In genomic region chr3:69081583-69082262, GRCh38 we compare ENCODE assay signal across 9 cellular contexts. TPM values are rescaled to one million over a fixed set of nuclear protein-coding genes. Genes with fewer than 3 reads are reported as not detected.
A peak's percentile ranks its signal among the peaks of the same experiment; 100 is the strongest.
DNase-seq lines count a peak whose midpoint lies in the region; ATAC-seq lines count a peak whose summit lies in the region.
"Had no signal": no experiment of that assay in that cellular context is flagged by ENCODE, and none has a peak within 500 bp of the region (broad histone marks: within the 10 kb centered on the region; RNA-seq: fewer than 3 reads in every experiment).

No MANE protein-coding gene starts in this region.

- ATAC-seq in HG03432 (IDR thresholded peaks at IDR 0.05; ENCODE audit: unreplicated experiment) (peak; percentile 8), HG03342 (IDR thresholded peaks at IDR 0.05; ENCODE audit: unreplicated experiment) (no peak), GM19455 (IDR thresholded peaks at IDR 0.05; ENCODE audit: unreplicated experiment) (no peak), HG03095 (IDR thresholded peaks at IDR 0.05; ENCODE audit: unreplicated experiment) (no peak)
- peak in 1 of 2 donors; percentile 10 for ATAC-seq in activated T-cell treated with anti-CD3 and anti-CD28 coated beads, Interleukin-2, amount 50 U/mL, for 72 hours (replicated peaks in 1 of 2)

- peaks cover 0 to 7% (median 0%) of the 10 kb centered on the region in 11 experiments; a peak in 2 of 22 replicates for H4K20me1 ChIP-seq in BLaER1 treated with 17β-estradiol and CSF1 and Interleukin-3, amounts not matched to agents 10 nM and 100 nM

- peaks cover 60 to 76% (median 68%) of the 10 kb centered on the region in 10 experiments for H3K4me1 ChIP-seq in BLaER1 treated with 17β-estradiol and CSF1 and Interleukin-3, amounts not matched to agents 10 nM and 100 nM
- H3K4me1 ChIP-seq in muscle layer of duodenum (ENCODE audit: control insufficient read depth in 1 of 2, insufficient read depth in 2 of 2, low read length in 2 of 2): peaks cover 26 to 50% of the 10 kb centered on the region in 2 donors

- H3K27me3 Mint-ChIP-seq in activated T-cell treated with anti-CD3 and anti-CD28 coated beads, Interleukin-2, amount 50 U/mL, for 72 hours (ENCODE audit: low read depth): no peaks in the 10 kb centered on the region

- H3K9me3 Mint-ChIP-seq in activated T-cell treated with anti-CD3 and anti-CD28 coated beads, Interleukin-2, amount 50 U/mL, for 72 hours: no peaks in the 10 kb centered on the region

- DNase-seq in activated T-cell treated with anti-CD3 and anti-CD28 coated beads, Interleukin-2, amount 50 U/mL, for 72 hours: peak; percentile 29 to 39
- no peak for DNase-seq in posterior cingulate gyrus

- H3K9me3 ChIP-seq in BLaER1 treated with 17β-estradiol and CSF1 and Interleukin-3, amounts not matched to agents 10 nM and 100 nM (replicated peaks in 1 of 11): no peaks in the 10 kb centered on the region
- no peaks in the 10 kb centered on the region for H3K9me3 ChIP-seq in muscle layer of duodenum (ENCODE audit: control insufficient read depth in 1 of 2, low read length in 2 of 2)

- H3K27me3 ChIP-seq in BLaER1 treated with 17β-estradiol and CSF1 and Interleukin-3, amounts not matched to agents 10 nM and 100 nM: no peaks in the 10 kb centered on the region
- H3K27me3 ChIP-seq in muscle layer of duodenum (ENCODE audit: low read depth, low read length): no peaks in the 10 kb centered on the region

- peaks cover 66% of the 10 kb centered on the region for H3K4me1 Mint-ChIP-seq in activated T-cell treated with anti-CD3 and anti-CD28 coated beads, Interleukin-2, amount 50 U/mL, for 72 hours (ENCODE audit: low read depth)

- peak overlapping the region; percentile 95 to 96 for H3K4me3 Mint-ChIP-seq in activated T-cell treated with anti-CD3 and anti-CD28 coated beads, Interleukin-2, amount 50 U/mL, for 72 hours

- intact Hi-C loops in posterior cingulate gyrus (cut with DNase I): loop anchor here (2.0 to 5.0 kb wide), 2 partner anchors 29 to 69 kb away; partner anchors contain the start of genes EOGT and TMF1

- H3K4me3 ChIP-seq in BLaER1 treated with 17β-estradiol and CSF1 and Interleukin-3, amounts not matched to agents 10 nM and 100 nM: peak overlapping the region in 5 of 10 experiments; percentile 23 to 94 (median 82); a peak in 8 of 20 replicates
- no peak overlapping the region for H3K4me3 ChIP-seq in muscle layer of duodenum (ENCODE audit: low read depth in 1 of 2, low read length in 2 of 2)

- H3K4me2 ChIP-seq in BLaER1 treated with 17β-estradiol and CSF1 and Interleukin-3, amounts not matched to agents 10 nM and 100 nM: peak overlapping the region; percentile 74 to 99 (median 94)

- H3K27ac ChIP-seq in BLaER1 treated with 17β-estradiol and CSF1 and Interleukin-3, amounts not matched to agents 10 nM and 100 nM: peak overlapping the region; percentile 54 to 89 (median 86)
- peak overlapping the region; percentile 6 for H3K27ac ChIP-seq in muscle layer of duodenum (ENCODE audit: low read length)

- H3K36me3 Mint-ChIP-seq in activated T-cell treated with anti-CD3 and anti-CD28 coated beads, Interleukin-2, amount 50 U/mL, for 72 hours (ENCODE audit: insufficient read depth in 2 of 2): peaks cover 14 to 16% of the 10 kb centered on the region in 2 donors

- peak overlapping the region; percentile 96 for H3K27ac Mint-ChIP-seq in activated T-cell treated with anti-CD3 and anti-CD28 coated beads, Interleukin-2, amount 50 U/mL, for 72 hours

- H3K9ac ChIP-seq in BLaER1 treated with 17β-estradiol and CSF1 and Interleukin-3, amounts not matched to agents 10 nM and 100 nM: peak overlapping the region; percentile 53 to 92 (median 89); a peak in 21 of 22 replicates

- H3K36me3 ChIP-seq in BLaER1 treated with 17β-estradiol and CSF1 and Interleukin-3, amounts not matched to agents 10 nM and 100 nM: peaks cover under 1 to 10% (median 3%) of the 10 kb centered on the region in 11 experiments; a peak in 16 of 22 replicates
- no peaks in the 10 kb centered on the region for H3K36me3 ChIP-seq in muscle layer of duodenum (ENCODE audit: control insufficient read depth in 1 of 2, insufficient read depth in 2 of 2, low read length in 2 of 2)

RNA-seq across cellular contexts. Expression of gene UBA3, which starts 1.6 kb away (rescaled TPM):
- total RNA-seq in activated T-cell treated with anti-CD3 and anti-CD28 coated beads, Interleukin-2, amount 50 U/mL, for 72 hours: 10 to 100 TPM; 81.5 to 95.3 TPM

RNA-seq across cellular contexts. Expression of gene ARL6IP5, which starts 3.0 kb away (rescaled TPM):
- 100 to 1,000 TPM in 1 of 2 donors, 10 to 100 TPM in 1; 93.1 to 106 TPM for total RNA-seq in activated T-cell treated with anti-CD3 and anti-CD28 coated beads, Interleukin-2, amount 50 U/mL, for 72 hours

RNA-seq across cellular contexts. Expression of gene TMF1, which starts 29.6 kb away (rescaled TPM):
- total RNA-seq in activated T-cell treated with anti-CD3 and anti-CD28 coated beads, Interleukin-2, amount 50 U/mL, for 72 hours: 10 to 100 TPM; 32.2 to 41.9 TPM

RNA-seq across cellular contexts. Expression of gene LMOD3, which starts 40.7 kb away (rescaled TPM):
- total RNA-seq in activated T-cell treated with anti-CD3 and anti-CD28 coated beads, Interleukin-2, amount 50 U/mL, for 72 hours: not detected
- total RNA-seq: mononuclear cell had no signal

Comparison
In these comparisons a context has a peak if more than half of its experiments do, and no peak if none do; other contexts are left out.
1. DNase-seq: peak in activated T-cell treated with anti-CD3 and anti-CD28 coated beads, Interleukin-2, amount 50 U/mL, for 72 hours (2 of 2); none in posterior cingulate gyrus (0 of 10).